In the genomic region with DNA sequence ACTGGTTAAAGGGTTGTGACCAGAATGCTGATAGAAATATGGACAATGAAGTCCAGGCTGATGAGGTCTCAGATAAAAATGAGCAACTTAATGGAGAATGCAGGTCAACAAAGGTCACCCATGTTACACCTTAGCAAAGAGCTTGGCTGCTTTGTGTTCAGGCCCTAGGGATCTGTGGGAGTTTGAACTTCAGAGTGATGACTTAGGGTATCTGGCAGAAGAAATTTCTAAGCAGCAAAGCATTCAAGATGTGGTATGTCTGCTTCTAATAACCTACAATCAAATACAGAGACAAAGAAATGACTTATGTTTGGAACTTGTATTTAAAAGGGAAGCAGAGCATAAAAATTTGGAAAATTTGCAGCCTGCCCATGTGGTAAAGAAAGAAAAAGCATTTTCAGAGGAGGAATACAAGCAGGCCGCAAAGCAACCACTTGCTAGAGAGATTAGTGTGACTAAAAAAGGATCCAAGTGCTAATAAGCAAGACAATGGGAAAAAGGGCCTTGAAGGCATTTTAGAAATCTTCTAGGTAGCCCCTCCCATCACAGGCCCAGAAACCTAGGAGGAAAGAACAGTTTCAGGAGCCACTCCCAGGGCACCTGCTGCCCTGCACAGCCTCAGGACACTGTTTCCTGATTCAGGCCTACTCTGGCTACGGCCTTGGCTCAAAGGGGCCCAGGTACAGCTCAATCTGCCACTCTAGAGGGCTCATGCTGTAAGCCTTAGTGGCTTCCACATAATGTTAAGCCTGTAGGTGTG, we compare ENCODE assay signal across 35 cellular contexts. TPM values are rescaled to one million over a fixed set of nuclear protein-coding genes. Genes with fewer than 3 reads are reported as not detected.
DNase-seq lines count a peak whose midpoint lies in the region; ATAC-seq and TF ChIP-seq lines count a peak whose summit lies in the region.
"Had no signal": no experiment of that assay in that cellular context is flagged by ENCODE, and none has a peak within 500 bp of the region (broad histone marks: within the 10 kb centered on the region; RNA-seq: fewer than 3 reads in every experiment).

No MANE protein-coding gene starts in this region.

- no peak overlapping the region for H3K27ac ChIP-seq in iPS DF 6.9 (ENCODE audit: low read length)
- H3K27ac ChIP-seq in osteoblast (ENCODE audit: low read depth, low read length) = no peak overlapping the region
- H3K27ac ChIP-seq: HL-60, Peyer's patch, sigmoid colon had no signal

- intact Hi-C loops in activated naive CD4-positive, alpha-beta T cell treated with anti-CD3 and anti-CD28 coated beads for 36 hours (cut with micrococcal nuclease) = no loop called here
- intact Hi-C loops in CD14-positive monocyte (cut with micrococcal nuclease) = no loop called here

- no peak overlapping the region for H3K4me2 ChIP-seq in osteoblast (ENCODE audit: insufficient read depth, low read length)

- peak; percentile 92 for ATAC-seq in WTC11
- ATAC-seq: left ventricle myocardium superior; naive thymus-derived CD8-positive, alpha-beta T cell had no signal

- no peaks in the 10 kb centered on the region for H3K79me2 ChIP-seq in osteoblast (ENCODE audit: insufficient read depth, low read length)

- TF ChIP-seq CTCF in WTC11 (IDR thresholded peaks at IDR 0.05) (no peak), osteoblast (IDR thresholded peaks at IDR 0.05; ENCODE audit: extremely low read depth, low read depth, low read length) (no peak), CD14-positive monocyte (IDR thresholded peaks at IDR 0.05) (no peak)

- H3K4me1 Mint-ChIP-seq in WTC11 (peaks cover 45% of the 10 kb centered on the region), CD14-positive monocyte (peaks cover under 1% of the 10 kb centered on the region)
- H3K4me1 Mint-ChIP-seq in activated naive CD4-positive, alpha-beta T cell treated with anti-CD3 and anti-CD28 coated beads for 36 hours (ENCODE audit: low read depth) = no peaks in the 10 kb centered on the region
- H3K4me1 Mint-ChIP-seq: activated naive CD4-positive, alpha-beta T cell treated with anti-CD3 and anti-CD28 coated beads, Interleukin-2, amount 10 ng/mL, durations not matched to agents 7 days and 5 days; CD4-positive, alpha-beta memory T cell; naive thymus-derived CD8-positive, alpha-beta T cell had no signal

- H3K9me3 ChIP-seq in iPS DF 6.9 (ENCODE audit: control insufficient read depth, insufficient read depth, low read length) (no peaks in the 10 kb centered on the region), osteoblast (ENCODE audit: low read depth, low read length) (no peaks in the 10 kb centered on the region)
- H3K9me3 ChIP-seq: esophagus squamous epithelium, Peyer's patch, sigmoid colon had no signal

- peaks cover 44% of the 10 kb centered on the region for H3K9me3 Mint-ChIP-seq in WTC11
- no peaks in the 10 kb centered on the region for H3K9me3 Mint-ChIP-seq in activated naive CD4-positive, alpha-beta T cell treated with anti-CD3 and anti-CD28 coated beads for 36 hours
- H3K9me3 Mint-ChIP-seq in CD14-positive monocyte = peaks cover 0 to 7% (median 4%) of the 10 kb centered on the region in 7 donors
- H3K9me3 Mint-ChIP-seq: activated CD4-positive, alpha-beta memory T cell treated with anti-CD3 and anti-CD28 coated beads, Interleukin-2, amount 10 ng/mL, durations not matched to agents 7 days and 5 days; activated naive CD4-positive, alpha-beta T cell treated with anti-CD3 and anti-CD28 coated beads, Interleukin-2, amount 10 ng/mL, durations not matched to agents 7 days and 5 days; activated T-helper 1 cell treated with anti-CD3 and anti-CD28 coated beads, Interleukin-12 subunit alpha, Interleukin-12 subunit beta, Interleukin-2, Interleukin-4 antibody, amounts not matched to agents 30 ng/mL and 10 ng/mL and 1 ng/mL, durations not matched to agents 14 hours and 24 hours and 36 hours had no signal

- H3K27ac Mint-ChIP-seq in WTC11 (peak overlapping the region; percentile 89), CD14-positive monocyte (no peak overlapping the region)
- no peak overlapping the region for H3K27ac Mint-ChIP-seq in activated naive CD4-positive, alpha-beta T cell treated with anti-CD3 and anti-CD28 coated beads for 36 hours
- H3K27ac Mint-ChIP-seq: activated CD4-positive, alpha-beta memory T cell treated with anti-CD3 and anti-CD28 coated beads, Interleukin-2, amount 10 ng/mL, durations not matched to agents 7 days and 5 days; activated naive CD4-positive, alpha-beta T cell treated with anti-CD3 and anti-CD28 coated beads, Interleukin-2, amount 10 ng/mL, durations not matched to agents 7 days and 5 days; activated T-helper 1 cell treated with anti-CD3 and anti-CD28 coated beads, Interleukin-12 subunit alpha, Interleukin-12 subunit beta, Interleukin-2, Interleukin-4 antibody, amounts not matched to agents 30 ng/mL and 10 ng/mL and 1 ng/mL, durations not matched to agents 14 hours and 24 hours and 36 hours; CD4-positive, alpha-beta memory T cell; naive thymus-derived CD8-positive, alpha-beta T cell had no signal

- peak; percentile 85 for DNase-seq in ELF-1 (ENCODE audit: low read depth, low spot score)
- DNase-seq in WTC11 (ENCODE audit: low spot score) = peak; percentile 24
- peak; percentile 35 for DNase-seq in iPS DF 6.9 (ENCODE audit: low read depth, low spot score)
- peak; percentile 10 for DNase-seq in osteoblast (ENCODE audit: insufficient read length, low spot score, missing footprints)
- DNase-seq in activated naive CD4-positive, alpha-beta T cell treated with anti-CD3 and anti-CD28 coated beads for 36 hours = no peak
- no peak for DNase-seq in Ammon's horn (ENCODE audit: low spot score)
- DNase-seq in CD14-positive monocyte (ENCODE audit: low spot score) = no peak
- DNase-seq in activated CD8-positive, alpha-beta memory T cell treated with anti-CD3 and anti-CD28 coated beads, Interleukin-2, amount 50 U/mL, for 48 hours = no peak
- DNase-seq: activated CD4-positive, alpha-beta memory T cell treated with anti-CD3 and anti-CD28 coated beads, Interleukin-2, amount 10 ng/mL, durations not matched to agents 7 days and 5 days; activated CD4-positive, alpha-beta T cell treated with anti-CD3 and anti-CD28 coated beads for 1 hour; activated CD8-positive, alpha-beta memory T cell treated with anti-CD3 and anti-CD28 coated beads, Interleukin-2, amount 50 U/mL, for 4 hours; activated naive CD4-positive, alpha-beta T cell treated with anti-CD3 and anti-CD28 coated beads, Interleukin-2, amount 10 ng/mL, durations not matched to agents 7 days and 5 days; amniotic stem cell; CD4-positive, alpha-beta memory T cell; esophagus squamous epithelium; hypothalamus; islet precursor cell; Karpas-422; left ventricle myocardium superior; naive thymus-derived CD8-positive, alpha-beta T cell; NCI-H1436; NCI-H226; nucleus accumbens; Peyer's patch; SHP77 treated with DMSO at 0.1 percent for 48 hours; sigmoid colon; stimulated activated CD4-positive, alpha-beta T cell treated with anti-CD3 and anti-CD28 coated beads, Interleukin-15, amount 100 ng/mL, for 24 hours; stimulated activated naive CD4-positive, alpha-beta T cell had no signal

- H3K4me3 ChIP-seq in iPS DF 6.9 (ENCODE audit: low read length) = no peak overlapping the region
- no peak overlapping the region for H3K4me3 ChIP-seq in osteoblast (ENCODE audit: insufficient read depth, low read length)
- H3K4me3 ChIP-seq: esophagus squamous epithelium, Peyer's patch, sigmoid colon had no signal

- CTCF ChIA-PET in WTC11 (lab: Charles Lee) = interaction anchor here (0.7 to 1.4 kb wide), 3 partner anchors 11 to 34 kb away, joined by 3 to 5 read pairs (median 3); no protein-coding TSS in a partner anchor
- CTCF ChIA-PET in activated naive CD4-positive, alpha-beta T cell treated with anti-CD3 and anti-CD28 coated beads for 36 hours (lab: Charles Lee) = interaction anchor here (0.9 kb wide), 1 partner anchor 35 kb away, joined by 3 read pairs; no protein-coding TSS in a partner anchor

- WGBS in iPS DF 6.9 (ENCODE audit: insufficient coverage, insufficient read length) = no CpG with 5 or more reads among the region's 2 CpGs

- H3K4me1 ChIP-seq in iPS DF 6.9 (ENCODE audit: control insufficient read depth, insufficient read depth, low read length) (no peaks in the 10 kb centered on the region), osteoblast (ENCODE audit: insufficient read depth, low read length) (peaks cover 30% of the 10 kb centered on the region)

- H3K36me3 Mint-ChIP-seq in WTC11 (peaks cover 33% of the 10 kb centered on the region), CD14-positive monocyte (no peaks in the 10 kb centered on the region)
- no peaks in the 10 kb centered on the region for H3K36me3 Mint-ChIP-seq in activated naive CD4-positive, alpha-beta T cell treated with anti-CD3 and anti-CD28 coated beads for 36 hours (ENCODE audit: low read depth)
- H3K36me3 Mint-ChIP-seq: activated naive CD4-positive, alpha-beta T cell treated with anti-CD3 and anti-CD28 coated beads, Interleukin-2, amount 10 ng/mL, durations not matched to agents 7 days and 5 days; brain; CD4-positive, alpha-beta memory T cell had no signal

- H2AFZ ChIP-seq in osteoblast (ENCODE audit: low read length) = no peak overlapping the region

- no peaks in the 10 kb centered on the region for H4K20me1 ChIP-seq in osteoblast (ENCODE audit: insufficient read depth, low read length)

- H3K27me3 Mint-ChIP-seq in WTC11 (ENCODE audit: low read depth) (peaks cover 6% of the 10 kb centered on the region), CD14-positive monocyte (ENCODE audit: low read depth in 3 of 3) (peaks cover 5 to 11% (median 7%) of the 10 kb centered on the region in 3 donors)
- H3K27me3 Mint-ChIP-seq in activated naive CD4-positive, alpha-beta T cell treated with anti-CD3 and anti-CD28 coated beads for 36 hours (ENCODE audit: low read depth) = peaks cover 7% of the 10 kb centered on the region

- H3K4me3 Mint-ChIP-seq in WTC11 (no peak overlapping the region), CD14-positive monocyte (no peak overlapping the region)
- no peak overlapping the region for H3K4me3 Mint-ChIP-seq in activated naive CD4-positive, alpha-beta T cell treated with anti-CD3 and anti-CD28 coated beads for 36 hours
- H3K4me3 Mint-ChIP-seq: activated CD4-positive, alpha-beta memory T cell treated with anti-CD3 and anti-CD28 coated beads, Interleukin-2, amount 10 ng/mL, durations not matched to agents 7 days and 5 days; activated naive CD4-positive, alpha-beta T cell treated with anti-CD3 and anti-CD28 coated beads, Interleukin-2, amount 10 ng/mL, durations not matched to agents 7 days and 5 days; activated T-helper 1 cell treated with anti-CD3 and anti-CD28 coated beads, Interleukin-12 subunit alpha, Interleukin-12 subunit beta, Interleukin-2, Interleukin-4 antibody, amounts not matched to agents 30 ng/mL and 10 ng/mL and 1 ng/mL, durations not matched to agents 14 hours and 24 hours and 36 hours; brain; CD4-positive, alpha-beta memory T cell; naive thymus-derived CD8-positive, alpha-beta T cell had no signal

- H3K27me3 ChIP-seq in iPS DF 6.9 (ENCODE audit: control insufficient read depth, insufficient read depth, low read length) = no peaks in the 10 kb centered on the region
- H3K27me3 ChIP-seq in osteoblast (ENCODE audit: insufficient read depth, low read length) = no peaks in the 10 kb centered on the region
- H3K27me3 ChIP-seq: Peyer's patch, sigmoid colon had no signal

- POLR2A ChIA-PET in WTC11 (lab: Charles Lee) = interaction anchor here (1.0 kb wide), 1 partner anchor 10 kb away, joined by 4 read pairs; no protein-coding TSS in a partner anchor

- H3K36me3 ChIP-seq in iPS DF 6.9 (ENCODE audit: control insufficient read depth, insufficient read depth, low read length) (no peaks in the 10 kb centered on the region), osteoblast (ENCODE audit: insufficient read depth, low read length) (no peaks in the 10 kb centered on the region)
- H3K36me3 ChIP-seq: esophagus squamous epithelium, Peyer's patch, sigmoid colon had no signal

RNA-seq across cellular contexts. Expression of a gene that starts 41.3 kb away (rescaled TPM):
- 109 to 127 TPM (median 125 TPM) in 3 replicates for total RNA-seq in WTC11 (2021)
- total RNA-seq in osteoblast = 71.6 and 74.6 TPM in 2 replicates
- total RNA-seq in activated naive CD4-positive, alpha-beta T cell treated with anti-CD3 and anti-CD28 coated beads for 36 hours = 10 to 100 TPM; 14.1 to 14.7 TPM
- polyA plus RNA-seq in CD14-positive monocyte = under 1 TPM; 0.29 to 0.50 TPM

RNA-seq across cellular contexts. Expression of a gene that starts 46.4 kb away (rescaled TPM):
- total RNA-seq in WTC11 (2021) (0.53 to 0.89 TPM (median 0.66 TPM) in 3 replicates), osteoblast (not detected in 2 replicates)
- total RNA-seq in activated naive CD4-positive, alpha-beta T cell treated with anti-CD3 and anti-CD28 coated beads for 36 hours = not detected
- polyA plus RNA-seq in CD14-positive monocyte = not detected
- total RNA-seq: activated CD4-positive, alpha-beta memory T cell treated with anti-CD3 and anti-CD28 coated beads, Interleukin-2, amount 10 ng/mL, durations not matched to agents 7 days and 5 days; activated T-helper 1 cell treated with anti-CD3 and anti-CD28 coated beads, Interleukin-12 subunit alpha, Interleukin-12 subunit beta, Interleukin-2, Interleukin-4 antibody, amounts not matched to agents 30 ng/mL and 10 ng/mL and 1 ng/mL, durations not matched to agents 14 hours and 24 hours and 36 hours; CD4-positive, alpha-beta memory T cell; Daoy; naive thymus-derived CD8-positive, alpha-beta T cell; pulmonary artery endothelial cell; T-helper 2 cell treated with Interferon-gamma antibody and Interleukin-4, amounts not matched to agents 100 ng/mL and 5 ng/mL, for 36 hours had no signal
- polyA plus RNA-seq: CD4-positive, alpha-beta memory T cell; naive thymus-derived CD8-positive, alpha-beta T cell had no signal

RNA-seq across cellular contexts. Expression of a gene that starts 52.3 kb away (rescaled TPM):
- total RNA-seq in WTC11 (2021) (218 to 228 TPM (median 223 TPM) in 3 replicates), osteoblast (55.4 and 58.0 TPM in 2 replicates)
- total RNA-seq in activated naive CD4-positive, alpha-beta T cell treated with anti-CD3 and anti-CD28 coated beads for 36 hours = 100 to 1,000 TPM; 304 to 322 TPM
- 10 to 100 TPM in 1 of 2 donors, 1 to 10 TPM in 1; 9.8 to 14.7 TPM for polyA plus RNA-seq in CD14-positive monocyte

RNA-seq across cellular contexts. Expression of a gene that starts 54.7 kb away (rescaled TPM):
- total RNA-seq in WTC11 (2021) (0.26 to 1.1 TPM (median 0.66 TPM) in 3 replicates), osteoblast (not detected in 2 replicates)
- not detected for total RNA-seq in activated naive CD4-positive, alpha-beta T cell treated with anti-CD3 and anti-CD28 coated beads for 36 hours
- not detected for polyA plus RNA-seq in CD14-positive monocyte
- total RNA-seq: activated CD4-positive, alpha-beta memory T cell treated with anti-CD3 and anti-CD28 coated beads, Interleukin-2, amount 10 ng/mL, durations not matched to agents 7 days and 5 days; activated T-helper 1 cell treated with anti-CD3 and anti-CD28 coated beads, Interleukin-12 subunit alpha, Interleukin-12 subunit beta, Interleukin-2, Interleukin-4 antibody, amounts not matched to agents 30 ng/mL and 10 ng/mL and 1 ng/mL, durations not matched to agents 14 hours and 24 hours and 36 hours; CD4-positive, alpha-beta memory T cell; Daoy; dermis microvascular lymphatic vessel endothelial cell; esophagus squamous epithelium; naive thymus-derived CD8-positive, alpha-beta T cell; pulmonary artery endothelial cell; T-helper 2 cell treated with Interferon-gamma antibody and Interleukin-4, amounts not matched to agents 100 ng/mL and 5 ng/mL, for 36 hours had no signal
- polyA plus RNA-seq: CD4-positive, alpha-beta memory T cell; naive thymus-derived CD8-positive, alpha-beta T cell had no signal

Comparison
In these comparisons a context has a peak if more than half of its experiments do, and no peak if none do; other contexts are left out.
1. DNase-seq: peak in ELF-1 (single experiment), WTC11 (single experiment), iPS DF 6.9 (single experiment) and osteoblast (single experiment); none in activated naive CD4-positive, alpha-beta T cell treated with anti-CD3 and anti-CD28 coated beads for 36 hours (single experiment), Ammon's horn (single experiment), CD14-positive monocyte (single experiment) and activated CD8-positive, alpha-beta memory T cell treated with anti-CD3 and anti-CD28 coated beads, Interleukin-2, amount 50 U/mL, for 48 hours (single experiment).